ENCODE assay signal across 1 cellular context in the genomic region with DNA sequence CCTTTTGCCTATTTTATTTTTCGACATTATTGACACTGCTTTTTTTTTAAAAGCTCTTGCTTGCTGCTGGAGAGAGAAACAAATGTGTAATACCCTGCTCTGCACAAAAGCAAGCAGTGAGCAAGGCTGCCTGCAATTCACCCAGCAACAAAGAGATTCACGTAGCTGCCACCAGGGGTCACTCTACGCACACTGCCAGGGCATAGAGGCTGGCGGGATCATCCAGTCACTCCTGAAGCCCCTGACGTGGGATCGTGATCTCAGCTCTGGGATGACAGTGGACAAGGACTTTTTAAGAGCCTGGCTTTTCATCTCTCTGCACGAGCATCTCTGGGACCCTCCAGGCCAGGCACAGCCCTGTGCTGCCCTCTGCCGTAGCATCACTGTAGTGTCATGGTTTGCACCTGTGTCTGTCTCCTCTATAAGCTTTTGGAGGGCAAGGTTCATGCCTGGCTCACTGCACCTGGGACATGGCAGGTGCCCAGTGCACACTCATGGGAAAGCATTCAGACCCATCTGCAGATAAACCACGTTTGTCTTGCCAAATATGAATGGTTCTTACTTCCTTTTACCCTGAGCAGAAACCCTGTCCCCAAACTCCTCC.
TF ChIP-seq lines count a peak whose summit lies in the region.

No MANE protein-coding gene starts in this region.

TF ChIP-seq in H1, 55 proteins besides CTCF, POLR2A, EP300 and RAD21:
- TF ChIP-seq, protein P1, sequence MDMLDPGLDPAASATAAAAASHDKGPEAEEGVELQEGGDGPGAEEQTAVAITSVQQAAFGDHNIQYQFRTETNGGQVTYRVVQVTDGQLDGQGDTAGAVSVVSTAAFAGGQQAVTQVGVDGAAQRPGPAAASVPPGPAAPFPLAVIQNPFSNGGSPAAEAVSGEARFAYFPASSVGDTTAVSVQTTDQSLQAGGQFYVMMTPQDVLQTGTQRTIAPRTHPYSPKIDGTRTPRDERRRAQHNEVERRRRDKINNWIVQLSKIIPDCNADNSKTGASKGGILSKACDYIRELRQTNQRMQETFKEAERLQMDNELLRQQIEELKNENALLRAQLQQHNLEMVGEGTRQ (IDR thresholded peaks at IDR 0.05; ENCODE audit: low read length), result no peak
- peak; percentile 63; the same call in 1 of the 2 replicates for TF ChIP-seq CREB1 (IDR thresholded peaks at IDR 0.05)
- no peak for TF ChIP-seq EGR1 (IDR thresholded peaks at IDR 0.05; ENCODE audit: borderline replicate concordance, low read depth, low read length)
- TF ChIP-seq TEAD4 (IDR thresholded peaks at IDR 0.05; ENCODE audit: low read depth, low read length), result peak; percentile 87
- TF ChIP-seq RFX5 (IDR thresholded peaks at IDR 0.05; ENCODE audit: borderline replicate concordance, low read depth, low read length), result peak; percentile 81
- TF ChIP-seq ASH2L (IDR thresholded peaks at IDR 0.05; ENCODE audit: low read length), result no peak
